In the genomic region with DNA sequence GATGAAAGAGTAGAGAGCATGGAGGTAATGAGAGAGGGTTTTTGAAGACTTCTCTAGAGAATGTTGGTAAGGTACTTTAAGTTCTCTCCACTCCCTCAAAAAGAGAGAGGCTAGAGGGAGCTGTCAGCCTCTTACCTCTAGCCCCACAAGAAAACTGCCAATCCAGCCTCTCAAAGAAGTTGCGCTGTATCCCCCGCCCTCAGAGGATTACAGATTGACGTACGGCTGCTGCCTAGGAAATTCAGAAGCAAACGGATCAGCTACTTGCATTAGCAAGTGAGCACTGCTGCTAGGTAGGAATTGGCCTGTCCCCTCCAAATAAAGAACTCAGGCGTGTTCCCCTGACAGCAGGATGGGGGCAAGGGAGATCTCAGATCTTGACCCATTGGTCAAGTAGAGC, we compare ENCODE assay signal across 35 cellular contexts. TPM values are rescaled to one million over a fixed set of nuclear protein-coding genes. Genes with fewer than 3 reads are reported as not detected.
"Had no signal": no experiment of that assay in that cellular context is flagged by ENCODE, and none has a peak within 500 bp of the region (broad histone marks: within the 10 kb centered on the region; RNA-seq: fewer than 3 reads in every experiment).

No MANE protein-coding gene starts in this region.

- H3K27ac ChIP-seq: ascending aorta, cardiac muscle cell, SJSA1 had no signal

- H3K36me3 ChIP-seq: cardiac muscle cell, MG63, SJSA1 had no signal

- H3K27ac Mint-ChIP-seq: activated CD4-positive, alpha-beta T cell treated with anti-CD3 and anti-CD28 coated beads for 36 hours; activated CD4-positive, alpha-beta T cell treated with anti-CD3 and anti-CD28 coated beads, Interleukin-2, amount 10 ng/mL, durations not matched to agents 7 days and 5 days; activated CD8-positive, alpha-beta T cell treated with anti-CD3 and anti-CD28 coated beads, Interleukin-2, amount 10 ng/mL, durations not matched to agents 7 days and 5 days; activated naive CD4-positive, alpha-beta T cell treated with anti-CD3 and anti-CD28 coated beads, Interleukin-2, amount 50 U/mL, for 24 hours; activated naive CD8-positive, alpha-beta T cell treated with anti-CD3 and anti-CD28 coated beads, Interleukin-2, amount 10 ng/mL, durations not matched to agents 7 days and 5 days; activated T-helper 2 cell treated with anti-CD3 and anti-CD28 coated beads, Interferon-gamma antibody, Interleukin-2, Interleukin-4, amounts not matched to agents 10 μg/mL and 5 μg/mL and 100 μg/mL, durations not matched to agents 14 hours and 24 hours and 36 hours; T-helper 1 cell treated with Interleukin-12 subunit alpha and Interleukin-12 subunit beta and Interleukin-4 antibody, amounts not matched to agents 30 μg/mL and 1 μg/mL, for 36 hours; T-helper 2 cell treated with Interferon-gamma antibody and Interleukin-4, amounts not matched to agents 5 μg/mL and 100 μg/mL, for 36 hours; WTC11 had no signal

- DNase-seq: activated CD4-positive, alpha-beta T cell treated with anti-CD3 and anti-CD28 coated beads for 36 hours; activated CD4-positive, alpha-beta T cell treated with anti-CD3 and anti-CD28 coated beads, Interleukin-2, amount 10 ng/mL, durations not matched to agents 7 days and 5 days; activated CD4-positive, alpha-beta T cell treated with anti-CD3 and anti-CD28 coated beads, Interleukin-2, amount 50 U/mL, for 48 hours; activated CD8-positive, alpha-beta memory T cell treated with anti-CD3 and anti-CD28 coated beads, Interleukin-2, amount 50 U/mL, for 4 hours; activated CD8-positive, alpha-beta T cell treated with anti-CD3 and anti-CD28 coated beads, Interleukin-2, amount 10 ng/mL, durations not matched to agents 7 days and 5 days; activated gamma-delta T cell; activated naive CD4-positive, alpha-beta T cell treated with Interleukin-2 at 50 U/mL for 16 hours; activated naive CD8-positive, alpha-beta T cell treated with anti-CD3 and anti-CD28 coated beads, Interleukin-2, amount 10 ng/mL, durations not matched to agents 7 days and 5 days; amygdala; Kasumi-1; KG1; MG63; NCI-H1048; NCI-H1105 treated with DMSO at 0.1 percent for 48 hours; NCI-H1436 treated with DMSO at 0.1 percent for 48 hours; NCI-H187; NCI-H2029 treated with DMSO at 0.1 percent for 48 hours; NCI-H2107; NCI-H2171; NCI-H510A; NCI-H526; NCI-H748 treated with DMSO at 0.1 percent for 48 hours; SHP77 treated with DMSO at 0.1 percent for 48 hours; SK-N-SH had no signal

- H3K27me3 Mint-ChIP-seq: activated CD4-positive, alpha-beta T cell treated with anti-CD3 and anti-CD28 coated beads for 36 hours; activated CD4-positive, alpha-beta T cell treated with anti-CD3 and anti-CD28 coated beads, Interleukin-2, amount 10 ng/mL, durations not matched to agents 7 days and 5 days; activated naive CD4-positive, alpha-beta T cell treated with anti-CD3 and anti-CD28 coated beads, Interleukin-2, amount 50 U/mL, for 24 hours; activated naive CD8-positive, alpha-beta T cell treated with anti-CD3 and anti-CD28 coated beads, Interleukin-2, amount 10 ng/mL, durations not matched to agents 7 days and 5 days; central memory CD8-positive, alpha-beta T cell had no signal

- H3K4me3 Mint-ChIP-seq: activated CD4-positive, alpha-beta T cell treated with anti-CD3 and anti-CD28 coated beads for 36 hours; activated CD4-positive, alpha-beta T cell treated with anti-CD3 and anti-CD28 coated beads, Interleukin-2, amount 10 ng/mL, durations not matched to agents 7 days and 5 days; activated CD8-positive, alpha-beta T cell treated with anti-CD3 and anti-CD28 coated beads, Interleukin-2, amount 10 ng/mL, durations not matched to agents 7 days and 5 days; activated naive CD4-positive, alpha-beta T cell treated with anti-CD3 and anti-CD28 coated beads, Interleukin-2, amount 50 U/mL, for 24 hours; activated naive CD8-positive, alpha-beta T cell treated with anti-CD3 and anti-CD28 coated beads, Interleukin-2, amount 10 ng/mL, durations not matched to agents 7 days and 5 days; central memory CD8-positive, alpha-beta T cell; T-helper 1 cell treated with Interleukin-12 subunit alpha and Interleukin-12 subunit beta and Interleukin-4 antibody, amounts not matched to agents 30 μg/mL and 1 μg/mL, for 36 hours; T-helper 2 cell treated with Interferon-gamma antibody and Interleukin-4, amounts not matched to agents 5 μg/mL and 100 μg/mL, for 36 hours; WTC11 had no signal

- ATAC-seq: activated CD4-positive, alpha-beta T cell treated with anti-CD3 and anti-CD28 coated beads for 36 hours; activated CD4-positive, CD25-positive, alpha-beta regulatory T cell treated with anti-CD3 and anti-CD28 coated beads, Interleukin-2, amount 50 U/mL, for 24 hours; activated CD8-positive, alpha-beta T cell treated with anti-CD3 and anti-CD28 coated beads, Interleukin-2, amount 10 ng/mL, durations not matched to agents 7 days and 5 days; Panc1; WTC11 had no signal

- H3K9ac ChIP-seq: SK-N-SH had no signal

- H3K4me1 ChIP-seq: ascending aorta, SJSA1 had no signal

- H3K9me3 ChIP-seq: ascending aorta, MG63, SJSA1, SK-N-SH had no signal

- H3K4me2 ChIP-seq: SK-N-SH had no signal

- H3K4me1 Mint-ChIP-seq: activated CD4-positive, alpha-beta T cell treated with anti-CD3 and anti-CD28 coated beads for 36 hours; activated CD4-positive, alpha-beta T cell treated with anti-CD3 and anti-CD28 coated beads, Interleukin-2, amount 10 ng/mL, durations not matched to agents 7 days and 5 days; activated naive CD4-positive, alpha-beta T cell treated with anti-CD3 and anti-CD28 coated beads, Interleukin-2, amount 50 U/mL, for 24 hours; activated naive CD8-positive, alpha-beta T cell treated with anti-CD3 and anti-CD28 coated beads, Interleukin-2, amount 10 ng/mL, durations not matched to agents 7 days and 5 days; central memory CD8-positive, alpha-beta T cell; WTC11 had no signal

- H3K4me3 ChIP-seq: ascending aorta, cardiac muscle cell, MG63, SJSA1 had no signal

- H3K9me3 Mint-ChIP-seq: activated naive CD4-positive, alpha-beta T cell treated with anti-CD3 and anti-CD28 coated beads, Interleukin-2, amount 50 U/mL, for 24 hours; central memory CD8-positive, alpha-beta T cell had no signal

- H3K27me3 ChIP-seq: ascending aorta, cardiac muscle cell, MG63, SJSA1 had no signal

RNA-seq across cellular contexts. Expression of gene TYW1B, which starts 34.2 kb away (rescaled TPM):
- total RNA-seq: ascending aorta had no signal
